8 cellular contexts compared by ENCODE assay signal in the genomic region with DNA sequence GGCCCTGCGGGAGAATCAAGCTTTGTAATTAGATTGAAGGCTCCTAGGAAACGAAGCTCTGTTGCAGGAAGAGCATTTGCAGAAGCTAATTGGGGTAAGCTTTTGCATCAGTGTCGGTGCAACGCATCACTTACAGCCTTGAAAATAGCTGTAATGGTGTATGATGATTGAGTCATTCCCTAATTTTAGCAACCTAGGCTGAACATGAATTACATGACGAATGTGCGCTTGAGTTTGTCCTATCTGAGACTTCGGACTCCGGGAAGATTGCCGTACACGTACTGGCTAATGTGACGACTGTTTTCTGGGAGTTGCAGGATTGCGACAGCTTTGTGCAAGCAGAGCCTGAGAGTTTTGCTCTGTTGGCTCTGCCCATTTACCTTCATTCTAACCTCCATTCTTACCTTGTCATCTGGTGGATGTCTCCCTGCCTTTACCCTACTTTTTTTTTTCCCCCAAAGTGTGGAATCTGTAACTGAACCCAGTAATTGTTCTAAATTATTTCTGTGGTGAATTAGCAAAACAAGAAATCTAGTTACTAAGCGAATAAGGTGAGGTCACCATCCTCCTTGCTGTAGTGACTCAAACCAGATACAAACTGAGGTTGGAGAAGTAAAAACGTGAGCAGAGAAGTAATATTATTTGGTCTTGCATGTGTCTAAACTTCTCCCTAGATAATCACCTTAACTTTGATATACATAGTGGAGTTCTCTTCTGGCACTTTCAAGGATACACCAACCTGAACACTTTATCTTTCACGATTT.
DNase-seq lines count a peak whose midpoint lies in the region; ATAC-seq and TF ChIP-seq lines count a peak whose summit lies in the region.

No MANE protein-coding gene starts in this region.

- ATAC-seq in HG03280 (IDR thresholded peaks at IDR 0.05; ENCODE audit: unreplicated experiment): no peak

- H3K4me3 Mint-ChIP-seq in type B pancreatic cell: no peak overlapping the region

- TF ChIP-seq CTCF in type B pancreatic cell (conservative IDR thresholded peaks at IDR 0.05): no peak

- H3K9me3 Mint-ChIP-seq in type B pancreatic cell: no peaks in the 10 kb centered on the region

- DNase-seq in NCI-H748 (lab: John Stamatoyannopoulos, UW; ENCODE audit: unreplicated experiment): peak; percentile 16
- DNase-seq in NCI-H748 treated with DMSO at 0.1 percent for 48 hours (lab: John Stamatoyannopoulos, UW): no peak
- DNase-seq in amniotic epithelial cell (ENCODE audit: low read depth): peak; percentile 88
- DNase-seq in inferior parietal cortex (ENCODE audit: extremely low spot score): peak; percentile 50
- no peak for DNase-seq in type B pancreatic cell (ENCODE audit: extremely low spot score, unreplicated experiment)
- DNase-seq in activated naive CD4-positive, alpha-beta T cell treated with anti-CD3 and anti-CD28 coated beads, Interleukin-2, amount 50 U/mL, for 16 hours: no peak
- DNase-seq in NCI-H146 treated with DMSO at 0.1 percent for 48 hours (lab: John Stamatoyannopoulos, UW; ENCODE audit: unreplicated experiment): no peak

- no peaks in the 10 kb centered on the region for H3K36me3 Mint-ChIP-seq in type B pancreatic cell

- H3K4me1 Mint-ChIP-seq in type B pancreatic cell (ENCODE audit: unreplicated experiment): peaks cover 23% of the 10 kb centered on the region

- peak overlapping the region; percentile 18 for H3K27ac Mint-ChIP-seq in type B pancreatic cell

- no peaks in the 10 kb centered on the region for H3K27me3 Mint-ChIP-seq in type B pancreatic cell

Comparison
In these comparisons a context has a peak if more than half of its experiments do, and no peak if none do; other contexts are left out.
1. DNase-seq: peak in NCI-H748 (single experiment), amniotic epithelial cell (single experiment) and inferior parietal cortex (single experiment); none in NCI-H748 treated with DMSO at 0.1 percent for 48 hours (single experiment), type B pancreatic cell (single experiment), activated naive CD4-positive, alpha-beta T cell treated with anti-CD3 and anti-CD28 coated beads, Interleukin-2, amount 50 U/mL, for 16 hours (single experiment) and NCI-H146 treated with DMSO at 0.1 percent for 48 hours (single experiment).